Comparison of ENCODE assay signal across 12 cellular contexts in the genomic region with DNA sequence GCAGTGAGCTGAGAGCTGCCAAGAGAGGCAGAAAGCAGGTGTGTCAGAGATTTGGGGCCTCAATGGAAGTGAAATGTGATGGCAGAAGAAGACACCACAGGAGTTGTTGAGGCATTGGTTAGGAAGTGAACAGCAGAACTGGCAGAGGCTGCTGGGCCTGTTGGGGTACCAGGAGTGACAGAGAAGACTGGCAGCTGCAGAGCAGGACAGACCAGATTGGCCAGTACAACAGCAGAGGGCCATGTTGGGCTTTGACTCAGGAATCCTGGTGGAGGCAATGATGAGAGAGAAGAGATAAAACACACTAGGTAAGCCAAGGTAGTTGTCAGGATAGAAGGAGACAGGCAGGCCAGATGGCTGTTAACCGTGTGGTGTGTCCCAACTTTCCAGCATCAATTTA. TPM values are rescaled to one million over a fixed set of nuclear protein-coding genes. Genes with fewer than 3 reads are reported as not detected.
DNase-seq lines count a peak whose midpoint lies in the region; ATAC-seq and TF ChIP-seq lines count a peak whose summit lies in the region.
"Had no signal": no experiment of that assay in that cellular context is flagged by ENCODE, and none has a peak within 500 bp of the region (broad histone marks: within the 10 kb centered on the region; RNA-seq: fewer than 3 reads in every experiment).

No MANE protein-coding gene starts in this region.

- DNase-seq in BE2C (peak; percentile 40), GM13977 (ENCODE audit: low spot score) (no peak), SK-MEL-5 (ENCODE audit: low read depth, low spot score) (peak; percentile 79), islet precursor cell (peak; percentile 80), NCI-H526 treated with DMSO at 0.1 percent for 48 hours (lab: John Stamatoyannopoulos, UW) (no peak), DMS153 (lab: John Stamatoyannopoulos, UW) (no peak)
- DNase-seq: activated CD4-positive, alpha-beta T cell treated with anti-CD3 and anti-CD28 coated beads for 1 hour; NCI-H1105 treated with DMSO at 0.1 percent for 48 hours; stimulated activated CD4-positive, alpha-beta T cell treated with anti-CD3 and anti-CD28 coated beads, Interleukin-4, amount 100 ng/mL, for 1 hour; transverse colon had no signal

- no peaks in the 10 kb centered on the region for H3K27me3 ChIP-seq in BE2C
- H3K27me3 ChIP-seq: transverse colon had no signal

- H3K36me3 ChIP-seq in BE2C: no peaks in the 10 kb centered on the region
- H3K36me3 ChIP-seq: transverse colon had no signal

- ATAC-seq in GM18505 (IDR thresholded peaks at IDR 0.05; ENCODE audit: unreplicated experiment) (no peak), HG03175 (IDR thresholded peaks at IDR 0.05; ENCODE audit: unreplicated experiment) (no peak)

- no peak for TF ChIP-seq POLR2A in GM18505 (IDR thresholded peaks at IDR 0.05; ENCODE audit: borderline replicate concordance, extremely low read depth, insufficient read depth, insufficient read length)

- H3K4me1 ChIP-seq in BE2C: peaks cover 4% of the 10 kb centered on the region; the same call in 1 of the 2 replicates

- TF ChIP-seq CTCF in BE2C (IDR thresholded peaks at IDR 0.05; ENCODE audit: low read depth, low read length): peak; percentile 38
- TF ChIP-seq CTCF in GM13977 (IDR thresholded peaks at IDR 0.05; ENCODE audit: extremely low read depth, insufficient read depth, missing control alignments): peak; percentile 31

- H3K4me3 ChIP-seq in BE2C (ENCODE audit: low read depth, low read length): no peak overlapping the region
- H3K4me3 ChIP-seq: transverse colon had no signal

- no peaks in the 10 kb centered on the region for H3K9me3 ChIP-seq in BE2C
- H3K9me3 ChIP-seq: transverse colon had no signal

- in situ Hi-C loops in GM13977 (cut with MboI; ENCODE audit: low pct_unique_long_range_greater_than_20kb, low sequenced_read_pairs, unreplicated experiment): no loop called here
- in situ Hi-C loops in SK-MEL-5 (cut with HindIII; ENCODE audit: low pct_unique_long_range_greater_than_20kb, low sequenced_read_pairs): loop anchor here (25.0 kb wide), 1 partner anchor 97 kb away; the partner anchor contains the start of gene SEPTIN7

RNA-seq across cellular contexts. Expression of gene HERPUD2, which starts 19.9 kb away (rescaled TPM):
- polyA plus RNA-seq in BE2C (2012; ENCODE audit: insufficient read depth, insufficient read length, low read depth): 11.1 TPM
- 28.2 and 32.1 TPM in 2 replicates for total RNA-seq in SK-MEL-5 (2014; rRNA removed; shearing (Covaris generic))
- 35.4 and 38.1 TPM in 2 replicates for polyA plus RNA-seq in SK-MEL-5 (2015; cell fraction: cytosol; rRNA removed)
- 16.5 and 24.3 TPM in 2 replicates for polyA plus RNA-seq in SK-MEL-5 (2015; cell fraction: nucleus; rRNA removed)

Comparison
In these comparisons a context has a peak if more than half of its experiments do, and no peak if none do; other contexts are left out.
1. DNase-seq: peak in BE2C (single experiment), SK-MEL-5 (single experiment) and islet precursor cell (single experiment); none in GM13977 (single experiment), NCI-H526 treated with DMSO at 0.1 percent for 48 hours (single experiment) and DMS153 (single experiment).